In genomic region chr7:86600506-86601290, GRCh38 we compare ENCODE assay signal across 1 cellular context.
TF ChIP-seq lines count a peak whose summit lies in the region.

No MANE protein-coding gene starts in this region.

TF ChIP-seq in GM12878, 131 proteins besides CTCF, POLR2A, EP300 and RAD21:
- TF ChIP-seq GATAD2B (conservative IDR thresholded peaks at IDR 0.05; ENCODE audit: low read depth), result no peak
- no peak for TF ChIP-seq PML (IDR thresholded peaks at IDR 0.05; ENCODE audit: low read length)
- no peak for TF ChIP-seq PKNOX1 (IDR thresholded peaks at IDR 0.05)
- no peak for TF ChIP-seq CREB1 (IDR thresholded peaks at IDR 0.05; ENCODE audit: low read depth)
- no peak for TF ChIP-seq PRDM15 (CRISPR knock-in tag; IDR thresholded peaks at IDR 0.05)
- no peak for TF ChIP-seq E4F1 (IDR thresholded peaks at IDR 0.05; ENCODE audit: borderline replicate concordance, partially characterized antibody)
- no peak for TF ChIP-seq E2F4 (IDR thresholded peaks at IDR 0.05; ENCODE audit: low read depth, low read length)
- TF ChIP-seq JUND (IDR thresholded peaks at IDR 0.05; ENCODE audit: low read depth, low read length), result no peak
- no peak for TF ChIP-seq SMC3 (IDR thresholded peaks at IDR 0.05; ENCODE audit: borderline replicate concordance, low read length)
- no peak for TF ChIP-seq ZBTB40 (IDR thresholded peaks at IDR 0.05; ENCODE audit: borderline replicate concordance)
- no peak for TF ChIP-seq WRNIP1 (IDR thresholded peaks at IDR 0.05; ENCODE audit: borderline replicate concordance, low read depth, low read length)
- no peak for TF ChIP-seq TARDBP (IDR thresholded peaks at IDR 0.05; ENCODE audit: borderline replicate concordance)
- TF ChIP-seq CBFB (IDR thresholded peaks at IDR 0.05; ENCODE audit: low read depth), result no peak
- TF ChIP-seq RAD51 (IDR thresholded peaks at IDR 0.05), result no peak
- TF ChIP-seq TCF12 (IDR thresholded peaks at IDR 0.05; ENCODE audit: low read depth, low read length), result no peak
- no peak for TF ChIP-seq HSF1 (IDR thresholded peaks at IDR 0.05; ENCODE audit: low read depth, low read length)
